Comparison of ENCODE assay signal across 12 cellular contexts in genomic region chr17:16377804-16378400, GRCh38. TPM values are rescaled to one million over a fixed set of nuclear protein-coding genes. Genes with fewer than 3 reads are reported as not detected.
DNase-seq lines count a peak whose midpoint lies in the region; ATAC-seq and TF ChIP-seq lines count a peak whose summit lies in the region.
"Had no signal": no experiment of that assay in that cellular context is flagged by ENCODE, and none has a peak within 500 bp of the region (broad histone marks: within the 10 kb centered on the region; RNA-seq: fewer than 3 reads in every experiment).

No MANE protein-coding gene starts in this region.

- peaks cover 18% of the 10 kb centered on the region for H3K79me2 ChIP-seq in ACC112 (ENCODE audit: control insufficient read depth, insufficient read depth, low read length, unreplicated experiment)

- H3K36me3 ChIP-seq in ACC112 (ENCODE audit: insufficient read depth, low read length), result peaks cover 10% of the 10 kb centered on the region
- H3K36me3 ChIP-seq in RWPE2 (ENCODE audit: low read depth), result peaks cover 10% of the 10 kb centered on the region
- peaks cover 0 to 12% of the 10 kb centered on the region in 2 donors for H3K36me3 ChIP-seq in gastroesophageal sphincter

- H3K27ac ChIP-seq in ACC112 (ENCODE audit: low read depth, low read length) (peak overlapping the region; percentile 66), RWPE2 (ENCODE audit: poor library complexity, severe bottlenecking) (peak overlapping the region; percentile 67), gastroesophageal sphincter (no peak overlapping the region)
- H3K27ac ChIP-seq: cardiac muscle cell had no signal

- TF ChIP-seq POLR2A in gastroesophageal sphincter (IDR thresholded peaks at IDR 0.05), result no peak

- no peaks in the 10 kb centered on the region for H3K27me3 ChIP-seq in ACC112 (ENCODE audit: insufficient read depth, low read length)
- no peaks in the 10 kb centered on the region for H3K27me3 ChIP-seq in RWPE2 (ENCODE audit: insufficient read depth, poor library complexity, severe bottlenecking)
- H3K27me3 ChIP-seq in gastroesophageal sphincter, result no peaks in the 10 kb centered on the region
- H3K27me3 ChIP-seq: cardiac muscle cell had no signal

- H2AFZ ChIP-seq in ACC112 (ENCODE audit: low read length, unreplicated experiment), result peak overlapping the region; percentile 19

- 50 to 62% methylated on average over 2 to 3 of the region's 3 CpGs for WGBS in gastroesophageal sphincter (ENCODE audit: low coverage in 1 of 2), 2 donors

- no peak for TF ChIP-seq EP300 in gastroesophageal sphincter (IDR thresholded peaks at IDR 0.05)

- H3K4me3 ChIP-seq in ACC112 (ENCODE audit: low read depth, low read length), result no peak overlapping the region
- H3K4me3 ChIP-seq in RWPE2 (ENCODE audit: severe bottlenecking), result no peak overlapping the region
- H3K4me3 ChIP-seq in gastroesophageal sphincter, result no peak overlapping the region
- H3K4me3 ChIP-seq: cardiac muscle cell had no signal

- H3K9me3 ChIP-seq in RWPE2 (ENCODE audit: severe bottlenecking), result no peaks in the 10 kb centered on the region
- H3K9me3 ChIP-seq in gastroesophageal sphincter, result no peaks in the 10 kb centered on the region

- DNase-seq in RWPE2 (ENCODE audit: low spot score) (no peak), myocyte (ENCODE audit: low read depth) (peak; percentile 35), NCI-H510A treated with DMSO at 0.1 percent for 48 hours (lab: John Stamatoyannopoulos, UW) (no peak)
- no peak for DNase-seq in activated CD8-positive, alpha-beta memory T cell treated with anti-CD3 and anti-CD28 coated beads, Interleukin-2, amount 50 U/mL, for 4 hours
- DNase-seq: naive B cell; NK-92 treated with Interleukin-12 subunit alpha and Interleukin-12 subunit beta, amount 100 ng/mL, for 24 hours; T-helper 2 cell had no signal

- peak; percentile 15; the same call in 2 of the 3 replicates for ATAC-seq in RWPE2 (ENCODE audit: low read depth)
- ATAC-seq in esophagus mucosa, result peak; percentile 52
- ATAC-seq in gastroesophageal sphincter, result no peak
- ATAC-seq in HG02571 (IDR thresholded peaks at IDR 0.05; ENCODE audit: unreplicated experiment), result no peak

- TF ChIP-seq CTCF in RWPE2 (IDR thresholded peaks at IDR 0.05; ENCODE audit: poor library complexity, severe bottlenecking) (no peak), gastroesophageal sphincter (IDR thresholded peaks at IDR 0.05) (no peak)

- H3K4me1 ChIP-seq in ACC112 (ENCODE audit: control insufficient read depth, insufficient read depth, low read length, unreplicated experiment) (peaks cover 19% of the 10 kb centered on the region), RWPE2 (ENCODE audit: insufficient read depth, poor library complexity, severe bottlenecking) (peaks cover 27% of the 10 kb centered on the region), gastroesophageal sphincter (peaks cover 2 to 21% (median 12%) of the 10 kb centered on the region in 3 donors)

RNA-seq across cellular contexts. Expression of gene UBB, which starts 3.0 kb away (rescaled TPM):
- total RNA-seq in esophagus mucosa, result 475 TPM
- total RNA-seq in myocyte, result 823 and 904 TPM in 2 replicates
- 2,496 TPM for polyA plus RNA-seq in myocyte (2012)
- 100 to 1,000 TPM; 697 to 982 (median 790) TPM for total RNA-seq in gastroesophageal sphincter

RNA-seq across cellular contexts. Expression of gene CENPV, which starts 24.6 kb away (rescaled TPM):
- total RNA-seq in esophagus mucosa (1.2 TPM), myocyte (8.2 and 10.7 TPM in 2 replicates), gastroesophageal sphincter (10 to 100 TPM in 2 of 4 donors, 1 to 10 TPM in 2; 7.3 to 16.4 (median 10.3) TPM)
- 15.6 TPM for polyA plus RNA-seq in myocyte (2012)

RNA-seq across cellular contexts. Expression of gene TRPV2, which starts 37.5 kb away (rescaled TPM):
- total RNA-seq in esophagus mucosa, result 2.7 TPM
- total RNA-seq in myocyte, result 13.1 and 16.1 TPM in 2 replicates
- 30.3 TPM for polyA plus RNA-seq in myocyte (2012)
- 10 to 100 TPM in 3 of 4 donors, 1 to 10 TPM in 1; 6.5 to 15.5 (median 11.6) TPM for total RNA-seq in gastroesophageal sphincter

Comparison
In these comparisons a context has a peak if more than half of its experiments do, and no peak if none do; other contexts are left out.
1. H3K27ac ChIP-seq: peak in ACC112 (single experiment) and RWPE2 (single experiment); none in gastroesophageal sphincter (0 of 4).
2. ATAC-seq: peak in RWPE2 (single experiment) and esophagus mucosa (single experiment); none in gastroesophageal sphincter (single experiment) and HG02571 (single experiment).